ENCODE assay signal across 8 cellular contexts in the genomic region with DNA sequence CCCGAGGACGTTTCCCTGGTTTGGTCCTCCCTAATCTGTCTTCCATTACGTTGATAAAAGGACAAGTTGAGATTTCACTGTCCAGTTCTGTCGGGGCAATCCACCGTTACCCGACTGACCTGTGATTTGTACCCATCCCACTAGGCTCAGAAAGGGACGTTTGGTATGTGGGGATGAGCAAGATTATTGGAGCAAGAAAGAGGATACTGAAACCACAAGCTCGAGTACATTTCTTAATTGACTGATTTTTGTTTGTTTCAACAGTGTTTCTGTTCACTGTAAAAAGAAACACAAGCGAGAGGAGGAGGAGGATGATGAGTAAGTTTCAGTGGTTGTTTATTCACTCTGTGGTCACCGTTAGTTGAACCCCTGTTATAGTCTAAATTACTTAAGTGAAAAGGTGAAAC. TPM values are rescaled to one million over a fixed set of nuclear protein-coding genes. Genes with fewer than 3 reads are reported as not detected.
A peak's percentile ranks its signal among the peaks of the same experiment; 100 is the strongest.
DNase-seq lines count a peak whose midpoint lies in the region; ATAC-seq and TF ChIP-seq lines count a peak whose summit lies in the region.

No MANE protein-coding gene starts in this region.

- peaks cover 1% of the 10 kb centered on the region for H3K27me3 Mint-ChIP-seq in endothelial cell (ENCODE audit: unreplicated experiment)
- peaks cover 3% of the 10 kb centered on the region for H3K27me3 Mint-ChIP-seq in neural progenitor cell (ENCODE audit: insufficient read depth, low read depth)

- POLR2A ChIA-PET in PC-3 (lab: Charles Lee; ENCODE audit: unreplicated experiment), result interaction anchor here (0.6 kb wide), 1 partner anchor 32 kb away, joined by 3 read pairs; no protein-coding TSS in a partner anchor

- intact Hi-C loops in PC-3 (cut with micrococcal nuclease), result no loop called here

- H3K36me3 ChIP-seq in PC-3 (ENCODE audit: low read depth, low read length) (no peaks in the 10 kb centered on the region), neural progenitor cell (peaks cover 10% of the 10 kb centered on the region)

- DNase-seq in PC-3, result no peak
- no peak for DNase-seq in endothelial cell (ENCODE audit: low spot score)
- no peak for DNase-seq in neural progenitor cell (ENCODE audit: low spot score)
- DNase-seq in SKM-1 (lab: John Stamatoyannopoulos, UW; ENCODE audit: unreplicated experiment), result no peak
- DNase-seq in NCI-H748 treated with DMSO at 0.1 percent for 48 hours (lab: John Stamatoyannopoulos, UW), result no peak
- DNase-seq in activated CD8-positive, alpha-beta memory T cell treated with anti-CD3 and anti-CD28 coated beads, Interleukin-2, amount 50 U/mL, for 48 hours, result no peak

- CTCF ChIA-PET in PC-3 (lab: Charles Lee), result interaction anchor here (0.5 to 0.6 kb wide), 2 partner anchors 32 kb away, joined by 3 read pairs; a partner anchor contains a TSS

- H3K36me3 Mint-ChIP-seq in endothelial cell (ENCODE audit: low read depth, unreplicated experiment) (peaks cover 6% of the 10 kb centered on the region), neural progenitor cell (peaks cover 25% of the 10 kb centered on the region)

- H3K9me3 ChIP-seq in PC-3 (ENCODE audit: low read length) (no peaks in the 10 kb centered on the region), neural progenitor cell (ENCODE audit: low read depth) (no peaks in the 10 kb centered on the region)

- H2AFZ ChIP-seq in PC-3 (ENCODE audit: low read length) (peak overlapping the region; percentile 86), neural progenitor cell (replicated peaks) (peak overlapping the region; percentile 47)

- H3K27me3 ChIP-seq in PC-3 (ENCODE audit: low read length) (no peaks in the 10 kb centered on the region), neural progenitor cell (no peaks in the 10 kb centered on the region)

- H4K20me1 ChIP-seq in PC-3 (ENCODE audit: low read length), result no peaks in the 10 kb centered on the region
- peaks cover 12% of the 10 kb centered on the region for H4K20me1 ChIP-seq in neural progenitor cell (ENCODE audit: low read depth)

- no peak for TF ChIP-seq CTCF in PC-3 (conservative IDR thresholded peaks at IDR 0.05; ENCODE audit: low read depth, low read length)
- TF ChIP-seq CTCF in endothelial cell (IDR thresholded peaks at IDR 0.05; ENCODE audit: unreplicated experiment), result no peak
- no peak for TF ChIP-seq CTCF in neural progenitor cell (IDR thresholded peaks at IDR 0.05)

- no peaks in the 10 kb centered on the region for H3K9me2 ChIP-seq in PC-3 (replicated peaks; ENCODE audit: low read length)

- H3K79me2 ChIP-seq in PC-3 (ENCODE audit: low read length) (peaks cover 50% of the 10 kb centered on the region), neural progenitor cell (ENCODE audit: low read depth) (peaks cover 55% of the 10 kb centered on the region)

- H3F3A ChIP-seq in PC-3 (ENCODE audit: low read length, unreplicated experiment), result no peaks in the 10 kb centered on the region
- H3F3A ChIP-seq in neural progenitor cell (ENCODE audit: low read depth), result peaks cover 4% of the 10 kb centered on the region

- H3K4me2 ChIP-seq in PC-3 (ENCODE audit: low read length) (peak overlapping the region; percentile 90), neural progenitor cell (peak overlapping the region; percentile 78)

- peak overlapping the region; percentile 93 for H3K27ac Mint-ChIP-seq in endothelial cell (ENCODE audit: unreplicated experiment)
- H3K27ac Mint-ChIP-seq in neural progenitor cell, result peak overlapping the region; percentile 93

- H3K4me3 Mint-ChIP-seq in endothelial cell (ENCODE audit: unreplicated experiment) (peak overlapping the region; percentile 97), neural progenitor cell (peak overlapping the region; percentile 94)

- H3K27ac ChIP-seq in PC-3 (ENCODE audit: low read length), result peak overlapping the region; percentile 8; the same call in 1 of the 2 replicates
- H3K27ac ChIP-seq in neural progenitor cell, result no peak overlapping the region

- ATAC-seq in GM18502 (IDR thresholded peaks at IDR 0.05; ENCODE audit: poor library complexity, unreplicated experiment) (peak; percentile 8), HG02571 (IDR thresholded peaks at IDR 0.05; ENCODE audit: unreplicated experiment) (peak; percentile 16), PC-3 (no peak)

- peak overlapping the region; percentile 73 for H3K4me3 ChIP-seq in PC-3 (ENCODE audit: low read length)
- peak overlapping the region; percentile 74 for H3K4me3 ChIP-seq in neural progenitor cell

- H3K4me1 Mint-ChIP-seq in endothelial cell (ENCODE audit: unreplicated experiment) (peaks cover 5% of the 10 kb centered on the region), neural progenitor cell (peaks cover 13% of the 10 kb centered on the region)

- peak overlapping the region; percentile 78 for H3K9ac ChIP-seq in PC-3 (ENCODE audit: low read length)
- H3K9ac ChIP-seq in neural progenitor cell, result peak overlapping the region; percentile 45

- H3K9me3 Mint-ChIP-seq in endothelial cell (ENCODE audit: unreplicated experiment) (no peaks in the 10 kb centered on the region), neural progenitor cell (peaks cover 2% of the 10 kb centered on the region)

- H3K4me1 ChIP-seq in PC-3 (ENCODE audit: insufficient read depth, low read length) (peaks cover 4% of the 10 kb centered on the region; the same call in 1 of the 2 replicates), neural progenitor cell (peaks cover 5% of the 10 kb centered on the region)

- BruUV-seq in PC-3 (replicated peaks; lab: Mats Ljungman, UMichigan), result TSS peak; percentile 77

RNA-seq across cellular contexts. Expression of a gene that starts 1.0 kb away (rescaled TPM):
- total RNA-seq in PC-3 (2014; rRNA removed) (7.1 and 18.8 TPM in 2 replicates), endothelial cell (ENCODE audit: unreplicated experiment) (21.9 TPM), neural progenitor cell (ENCODE audit: low replicate concordance) (59.1 and 80.2 TPM in 2 replicates)

RNA-seq across cellular contexts. Expression of a gene that starts 26.9 kb away (rescaled TPM):
- total RNA-seq in PC-3 (2014; rRNA removed) (125 and 191 TPM in 2 replicates), endothelial cell (ENCODE audit: unreplicated experiment) (71.3 TPM), neural progenitor cell (ENCODE audit: low replicate concordance) (72.7 and 73.9 TPM in 2 replicates)

RNA-seq across cellular contexts. Expression of a gene that starts 31.6 kb away (rescaled TPM):
- total RNA-seq in PC-3 (2014; rRNA removed) (13.9 and 14.1 TPM in 2 replicates), endothelial cell (ENCODE audit: unreplicated experiment) (16.6 TPM), neural progenitor cell (ENCODE audit: low replicate concordance) (19.0 and 29.7 TPM in 2 replicates)

RNA-seq across cellular contexts. Expression of a gene that starts 31.8 kb away (rescaled TPM):
- total RNA-seq in PC-3 (2014; rRNA removed), result 21.0 and 23.7 TPM in 2 replicates
- 11.2 TPM for total RNA-seq in endothelial cell (ENCODE audit: unreplicated experiment)
- 48.7 and 94.4 TPM in 2 replicates for total RNA-seq in neural progenitor cell (ENCODE audit: low replicate concordance)
